Comparison of ENCODE assay signal across 1 cellular context in the genomic region with DNA sequence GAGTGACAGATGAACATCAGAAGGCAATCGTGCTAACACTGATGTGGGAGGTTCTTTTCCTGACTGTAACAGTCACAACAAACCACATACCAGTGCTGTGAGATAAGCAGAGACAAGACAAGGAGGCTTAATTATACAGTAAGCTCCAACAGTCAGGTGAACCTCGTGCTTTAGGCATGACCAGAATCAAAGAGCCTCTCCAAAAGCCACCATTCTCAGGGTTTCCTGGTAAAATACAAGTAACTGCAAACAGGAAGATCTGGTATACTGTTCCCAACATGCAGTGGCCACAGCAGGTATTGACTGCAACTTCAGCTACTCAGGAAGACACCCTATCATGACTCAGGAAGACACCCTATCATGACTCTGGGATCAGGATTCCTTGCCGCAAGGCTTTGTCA.
TF ChIP-seq lines count a peak whose summit lies in the region.

No MANE protein-coding gene starts in this region.

TF ChIP-seq in GM23338, 12 proteins besides CTCF, POLR2A, EP300 and RAD21 (continued from another document):
- TF ChIP-seq, protein P1, sequence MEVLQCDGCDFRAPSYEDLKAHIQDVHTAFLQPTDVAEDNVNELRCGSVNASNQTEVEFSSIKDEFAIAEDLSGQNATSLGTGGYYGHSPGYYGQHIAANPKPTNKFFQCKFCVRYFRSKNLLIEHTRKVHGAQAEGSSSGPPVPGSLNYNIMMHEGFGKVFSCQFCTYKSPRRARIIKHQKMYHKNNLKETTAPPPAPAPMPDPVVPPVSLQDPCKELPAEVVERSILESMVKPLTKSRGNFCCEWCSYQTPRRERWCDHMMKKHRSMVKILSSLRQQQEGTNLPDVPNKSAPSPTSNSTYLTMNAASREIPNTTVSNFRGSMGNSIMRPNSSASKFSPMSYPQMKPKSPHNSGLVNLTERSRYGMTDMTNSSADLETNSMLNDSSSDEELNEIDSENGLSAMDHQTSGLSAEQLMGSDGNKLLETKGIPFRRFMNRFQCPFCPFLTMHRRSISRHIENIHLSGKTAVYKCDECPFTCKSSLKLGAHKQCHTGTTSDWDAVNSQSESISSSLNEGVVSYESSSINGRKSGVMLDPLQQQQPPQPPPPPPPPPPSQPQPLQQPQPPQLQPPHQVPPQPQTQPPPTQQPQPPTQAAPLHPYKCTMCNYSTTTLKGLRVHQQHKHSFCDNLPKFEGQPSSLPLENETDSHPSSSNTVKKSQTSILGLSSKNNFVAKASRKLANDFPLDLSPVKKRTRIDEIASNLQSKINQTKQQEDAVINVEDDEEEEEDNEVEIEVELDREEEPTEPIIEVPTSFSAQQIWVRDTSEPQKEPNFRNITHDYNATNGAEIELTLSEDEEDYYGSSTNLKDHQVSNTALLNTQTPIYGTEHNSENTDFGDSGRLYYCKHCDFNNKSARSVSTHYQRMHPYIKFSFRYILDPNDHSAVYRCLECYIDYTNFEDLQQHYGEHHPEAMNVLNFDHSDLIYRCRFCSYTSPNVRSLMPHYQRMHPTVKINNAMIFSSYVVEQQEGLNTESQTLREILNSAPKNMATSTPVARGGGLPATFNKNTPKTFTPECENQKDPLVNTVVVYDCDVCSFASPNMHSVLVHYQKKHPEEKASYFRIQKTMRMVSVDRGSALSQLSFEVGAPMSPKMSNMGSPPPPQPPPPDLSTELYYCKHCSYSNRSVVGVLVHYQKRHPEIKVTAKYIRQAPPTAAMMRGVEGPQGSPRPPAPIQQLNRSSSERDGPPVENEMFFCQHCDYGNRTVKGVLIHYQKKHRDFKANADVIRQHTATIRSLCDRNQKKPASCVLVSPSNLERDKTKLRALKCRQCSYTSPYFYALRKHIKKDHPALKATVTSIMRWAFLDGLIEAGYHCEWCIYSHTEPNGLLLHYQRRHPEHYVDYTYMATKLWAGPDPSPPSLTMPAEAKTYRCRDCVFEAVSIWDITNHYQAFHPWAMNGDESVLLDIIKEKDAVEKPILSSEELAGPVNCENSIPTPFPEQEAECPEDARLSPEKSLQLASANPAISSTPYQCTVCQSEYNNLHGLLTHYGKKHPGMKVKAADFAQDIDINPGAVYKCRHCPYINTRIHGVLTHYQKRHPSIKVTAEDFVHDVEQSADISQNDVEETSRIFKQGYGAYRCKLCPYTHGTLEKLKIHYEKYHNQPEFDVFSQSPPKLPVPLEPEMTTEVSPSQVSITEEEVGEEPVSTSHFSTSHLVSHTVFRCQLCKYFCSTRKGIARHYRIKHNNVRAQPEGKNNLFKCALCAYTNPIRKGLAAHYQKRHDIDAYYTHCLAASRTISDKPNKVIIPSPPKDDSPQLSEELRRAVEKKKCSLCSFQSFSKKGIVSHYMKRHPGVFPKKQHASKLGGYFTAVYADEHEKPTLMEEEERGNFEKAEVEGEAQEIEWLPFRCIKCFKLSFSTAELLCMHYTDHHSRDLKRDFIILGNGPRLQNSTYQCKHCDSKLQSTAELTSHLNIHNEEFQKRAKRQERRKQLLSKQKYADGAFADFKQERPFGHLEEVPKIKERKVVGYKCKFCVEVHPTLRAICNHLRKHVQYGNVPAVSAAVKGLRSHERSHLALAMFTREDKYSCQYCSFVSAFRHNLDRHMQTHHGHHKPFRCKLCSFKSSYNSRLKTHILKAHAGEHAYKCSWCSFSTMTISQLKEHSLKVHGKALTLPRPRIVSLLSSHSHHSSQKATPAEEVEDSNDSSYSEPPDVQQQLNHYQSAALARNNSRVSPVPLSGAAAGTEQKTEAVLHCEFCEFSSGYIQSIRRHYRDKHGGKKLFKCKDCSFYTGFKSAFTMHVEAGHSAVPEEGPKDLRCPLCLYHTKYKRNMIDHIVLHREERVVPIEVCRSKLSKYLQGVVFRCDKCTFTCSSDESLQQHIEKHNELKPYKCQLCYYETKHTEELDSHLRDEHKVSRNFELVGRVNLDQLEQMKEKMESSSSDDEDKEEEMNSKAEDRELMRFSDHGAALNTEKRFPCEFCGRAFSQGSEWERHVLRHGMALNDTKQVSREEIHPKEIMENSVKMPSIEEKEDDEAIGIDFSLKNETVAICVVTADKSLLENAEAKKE (CRISPR knock-in tag; IDR thresholded peaks at IDR 0.05): no peak
- TF ChIP-seq CREB1 (CRISPR knock-in tag; IDR thresholded peaks at IDR 0.05; ENCODE audit: low read depth) (no peak), NANOG (IDR thresholded peaks at IDR 0.05; ENCODE audit: borderline replicate concordance) (no peak), STAT1 (IDR thresholded peaks at IDR 0.05; ENCODE audit: unreplicated experiment) (no peak)
